In the genomic region with DNA sequence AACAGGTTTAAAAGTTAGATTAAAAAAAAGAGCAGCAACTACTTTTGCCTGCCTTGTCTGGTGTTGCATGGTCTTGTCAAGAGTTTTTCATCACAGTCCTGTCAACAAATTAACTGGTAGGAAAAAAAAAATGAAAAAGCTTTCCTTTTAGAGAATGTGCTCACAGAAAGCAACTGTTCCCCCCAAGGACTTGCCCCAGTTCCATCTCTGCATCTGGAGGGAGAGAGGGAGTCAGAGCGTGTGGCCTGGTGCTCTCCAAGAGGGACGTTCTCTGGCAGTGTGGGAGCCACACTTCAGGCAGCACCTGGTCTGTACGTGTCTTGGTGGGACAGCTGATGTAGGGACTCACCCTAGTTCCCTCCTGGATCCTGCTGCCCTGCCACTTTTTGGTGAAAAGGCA, we compare ENCODE assay signal across 23 cellular contexts.
"Had no signal": no experiment of that assay in that cellular context is flagged by ENCODE, and none has a peak within 500 bp of the region (broad histone marks: within the 10 kb centered on the region; RNA-seq: fewer than 3 reads in every experiment).

No MANE protein-coding gene starts in this region.

- ATAC-seq: left lobe of liver, lower lobe of right lung had no signal

- H3K27ac ChIP-seq: coronary artery, lower lobe of right lung, neutrophil, psoas muscle, sigmoid colon, skin epidermis, stomach, thoracic aorta, transverse colon had no signal

- H3K9me3 Mint-ChIP-seq: endodermal cell, nephron had no signal

- H3K4me1 ChIP-seq: psoas muscle, transverse colon had no signal

- H3K4me3 ChIP-seq: coronary artery, lower lobe of right lung, psoas muscle, sigmoid colon, skin epidermis, stomach, thoracic aorta, transverse colon had no signal

- H3K36me3 ChIP-seq: lower lobe of right lung, neutrophil, sigmoid colon, stomach, thoracic aorta, transverse colon had no signal

- H3K27me3 ChIP-seq: sigmoid colon, stomach, transverse colon had no signal

- H3K27ac Mint-ChIP-seq: endodermal cell had no signal

- H3K4me3 Mint-ChIP-seq: endodermal cell, nephron had no signal

- H3K9me3 ChIP-seq: lower lobe of right lung, neutrophil, psoas muscle, sigmoid colon, stomach, thoracic aorta, transverse colon had no signal

- DNase-seq: effector CD4-positive, alpha-beta T cell; endodermal cell; erythroblast; foreskin melanocyte; islet precursor cell; lower lobe of right lung; mesenchymal stem cell; midbrain; psoas muscle; retina; sigmoid colon; stimulated activated CD4-positive, alpha-beta T cell treated with anti-CD3 and anti-CD28 coated beads, Interleukin-2, amount 100 ng/mL, for 24 hours; stimulated activated CD4-positive, alpha-beta T cell treated with anti-CD3 and anti-CD28 coated beads, Interleukin-4, amount 100 ng/mL, for 4 hours; stimulated activated naive CD4-positive, alpha-beta T cell; stomach; substantia nigra; transverse colon had no signal
